30 cellular contexts compared by ENCODE assay signal in genomic region chr10:15121707-15122106, GRCh38. TPM values are rescaled to one million over a fixed set of nuclear protein-coding genes. Genes with fewer than 3 reads are reported as not detected.
A peak's percentile ranks its signal among the peaks of the same experiment; 100 is the strongest.
DNase-seq lines count a peak whose midpoint lies in the region; ATAC-seq and TF ChIP-seq lines count a peak whose summit lies in the region.
"Had no signal": no experiment of that assay in that cellular context is flagged by ENCODE, and none has a peak within 500 bp of the region (broad histone marks: within the 10 kb centered on the region; RNA-seq: fewer than 3 reads in every experiment).

No MANE protein-coding gene starts in this region.

- CTCF ChIA-PET in HEK293 (lab: Yijun Ruan, JAX), result interaction anchor here (1.0 kb wide), 1 partner anchor 22 kb away, joined by 4 read pairs; no protein-coding TSS in a partner anchor

- no peak overlapping the region for H3K9ac ChIP-seq in colonic mucosa (ENCODE audit: low read depth in 2 of 2, low read length in 2 of 2)

- H3K27me3 ChIP-seq in colonic mucosa, result no peaks in the 10 kb centered on the region
- H3K27me3 ChIP-seq: breast epithelium, upper lobe of right lung had no signal

- ATAC-seq in activated T-cell treated with anti-CD3 and anti-CD28 coated beads, Interleukin-2, amount 50 U/mL, for 4 hours, result no peak
- ATAC-seq in T-helper 17 cell (no peak), HG03095 (IDR thresholded peaks at IDR 0.05; ENCODE audit: unreplicated experiment) (no peak)
- ATAC-seq: A549, left colon, mucosa of descending colon, natural killer cell, upper lobe of right lung had no signal

- H3K9me3 ChIP-seq in HEK293 (ENCODE audit: control insufficient read depth, insufficient read depth, low read depth, low read length) (no peaks in the 10 kb centered on the region), T-helper 17 cell (ENCODE audit: control insufficient read depth, low read length, poor library complexity, severe bottlenecking) (no peaks in the 10 kb centered on the region), colonic mucosa (no peaks in the 10 kb centered on the region)
- H3K9me3 ChIP-seq: A549, breast epithelium, mucosa of descending colon, upper lobe of right lung had no signal

- no peak for DNase-seq in activated T-cell treated with anti-CD3 and anti-CD28 coated beads, Interleukin-2, amount 50 U/mL, for 24 hours
- no peak for DNase-seq in activated T-cell treated with anti-CD3 and anti-CD28 coated beads, Interleukin-2, amount 50 U/mL, for 4 hours
- DNase-seq in T-helper 17 cell (no peak), retina (peak; percentile 17), colonic mucosa (no peak), mesothelial cell of epicardium (ENCODE audit: low spot score in 2 of 2, unreplicated experiment in 2 of 2) (no peak)
- DNase-seq: activated CD4-positive, alpha-beta T cell treated with anti-CD3 and anti-CD28 coated beads for 4 hours; activated naive CD4-positive, alpha-beta T cell; amygdala; CD4-positive, alpha-beta T cell; DMS79 treated with DMSO at 0.1 percent for 48 hours; hypothalamus; immature natural killer cell; Kasumi-1; left colon; mucosa of descending colon; natural killer cell; NCI-H1417 treated with DMSO at 0.1 percent for 48 hours; NCI-H2081; NCI-H2227 treated with DMSO at 0.1 percent for 48 hours; NCI-H526 treated with DMSO at 0.1 percent for 48 hours; nucleus accumbens; Right ventricle myocardium superior; stimulated activated naive CD4-positive, alpha-beta T cell treated with Interleukin-2 at 50 U/mL for 16 hours; upper lobe of right lung had no signal

- no peak for TF ChIP-seq CTCF in HEK293 (tag by site-specific recombination; IDR thresholded peaks at IDR 0.05)
- TF ChIP-seq CTCF in colonic mucosa (IDR thresholded peaks at IDR 0.05), result no peak
- no peak for TF ChIP-seq CTCF in mesothelial cell of epicardium (IDR thresholded peaks at IDR 0.05; ENCODE audit: unreplicated experiment)

- H3K4me3 ChIP-seq in HEK293 (ENCODE audit: low read depth, low read length), result no peak overlapping the region
- H3K4me3 ChIP-seq in colonic mucosa, result no peak overlapping the region
- H3K4me3 ChIP-seq: A549, breast epithelium, mucosa of descending colon, smooth muscle cell, upper lobe of right lung had no signal

- H3K4me3 Mint-ChIP-seq in activated T-cell treated with anti-CD3 and anti-CD28 coated beads, Interleukin-2, amount 50 U/mL, for 24 hours, result no peak overlapping the region
- no peak overlapping the region for H3K4me3 Mint-ChIP-seq in activated T-cell treated with anti-CD3 and anti-CD28 coated beads, Interleukin-2, amount 50 U/mL, for 4 hours
- H3K4me3 Mint-ChIP-seq in T-helper 17 cell (no peak overlapping the region), mesothelial cell of epicardium (no peak overlapping the region)
- H3K4me3 Mint-ChIP-seq: CD4-positive, alpha-beta T cell; immature natural killer cell; natural killer cell had no signal

- H3K36me3 Mint-ChIP-seq in activated T-cell treated with anti-CD3 and anti-CD28 coated beads, Interleukin-2, amount 50 U/mL, for 24 hours (ENCODE audit: low read depth), result peaks cover 68% of the 10 kb centered on the region
- H3K36me3 Mint-ChIP-seq in activated T-cell treated with anti-CD3 and anti-CD28 coated beads, Interleukin-2, amount 50 U/mL, for 4 hours (ENCODE audit: insufficient read depth), result peaks cover 34% of the 10 kb centered on the region
- H3K36me3 Mint-ChIP-seq in T-helper 17 cell (ENCODE audit: low read depth) (peaks cover 8% of the 10 kb centered on the region), mesothelial cell of epicardium (peaks cover 34% of the 10 kb centered on the region)
- H3K36me3 Mint-ChIP-seq: natural killer cell had no signal

- H3K9me3 Mint-ChIP-seq in activated T-cell treated with anti-CD3 and anti-CD28 coated beads, Interleukin-2, amount 50 U/mL, for 24 hours, result peaks cover 2% of the 10 kb centered on the region
- no peaks in the 10 kb centered on the region for H3K9me3 Mint-ChIP-seq in activated T-cell treated with anti-CD3 and anti-CD28 coated beads, Interleukin-2, amount 50 U/mL, for 4 hours
- no peaks in the 10 kb centered on the region for H3K9me3 Mint-ChIP-seq in mesothelial cell of epicardium
- H3K9me3 Mint-ChIP-seq: CD4-positive, alpha-beta T cell; immature natural killer cell; natural killer cell had no signal

- H3K4me1 ChIP-seq in HEK293 (ENCODE audit: control insufficient read depth, insufficient read depth, low read length), result no peaks in the 10 kb centered on the region
- H3K4me1 ChIP-seq in colonic mucosa, result no peaks in the 10 kb centered on the region
- H3K4me1 ChIP-seq: breast epithelium, upper lobe of right lung had no signal

- H3K36me3 ChIP-seq in HEK293 (ENCODE audit: control insufficient read depth in 2 of 2, insufficient read depth in 1 of 2, low read length in 2 of 2) (peaks cover 8 to 73% of the 10 kb centered on the region in 2 experiments; a peak in 2 of 3 replicates), colonic mucosa (no peaks in the 10 kb centered on the region)
- H3K36me3 ChIP-seq: breast epithelium had no signal

- H3K4me1 Mint-ChIP-seq in activated T-cell treated with anti-CD3 and anti-CD28 coated beads, Interleukin-2, amount 50 U/mL, for 24 hours (ENCODE audit: low read depth), result peaks cover 34% of the 10 kb centered on the region
- H3K4me1 Mint-ChIP-seq in activated T-cell treated with anti-CD3 and anti-CD28 coated beads, Interleukin-2, amount 50 U/mL, for 4 hours (ENCODE audit: low read depth), result peaks cover 20% of the 10 kb centered on the region
- H3K4me1 Mint-ChIP-seq in T-helper 17 cell, result peaks cover 12% of the 10 kb centered on the region
- peaks cover 2% of the 10 kb centered on the region for H3K4me1 Mint-ChIP-seq in mesothelial cell of epicardium
- H3K4me1 Mint-ChIP-seq: immature natural killer cell, natural killer cell had no signal

- H3K27me3 Mint-ChIP-seq in activated T-cell treated with anti-CD3 and anti-CD28 coated beads, Interleukin-2, amount 50 U/mL, for 24 hours, result no peaks in the 10 kb centered on the region
- H3K27me3 Mint-ChIP-seq in activated T-cell treated with anti-CD3 and anti-CD28 coated beads, Interleukin-2, amount 50 U/mL, for 4 hours (ENCODE audit: low read depth), result no peaks in the 10 kb centered on the region
- H3K27me3 Mint-ChIP-seq in T-helper 17 cell, result no peaks in the 10 kb centered on the region
- H3K27me3 Mint-ChIP-seq in mesothelial cell of epicardium (ENCODE audit: low read depth), result no peaks in the 10 kb centered on the region
- H3K27me3 Mint-ChIP-seq: CD4-positive, alpha-beta T cell had no signal

- no peak overlapping the region for H3K27ac ChIP-seq in HEK293 (ENCODE audit: extremely low read depth, low read depth, low read length)
- no peak overlapping the region for H3K27ac ChIP-seq in colonic mucosa
- H3K27ac ChIP-seq: A549, breast epithelium, upper lobe of right lung had no signal

- POLR2A ChIA-PET in HEK293 (lab: Yijun Ruan, JAX), result interaction anchor here (0.6 kb wide), 1 partner anchor 20 kb away, joined by 4 read pairs; no protein-coding TSS in a partner anchor

- peak overlapping the region; percentile 64 for H3K27ac Mint-ChIP-seq in activated T-cell treated with anti-CD3 and anti-CD28 coated beads, Interleukin-2, amount 50 U/mL, for 24 hours
- H3K27ac Mint-ChIP-seq in T-helper 17 cell (peak overlapping the region; percentile 27), mesothelial cell of epicardium (no peak overlapping the region)
- H3K27ac Mint-ChIP-seq: natural killer cell had no signal

- intact Hi-C loops in colonic mucosa (cut with DNase I), result no loop called here

TF ChIP-seq in HEK293, 187 proteins besides CTCF, POLR2A, EP300 and RAD21 (continues in another document):
- no peak for TF ChIP-seq REST (tag by site-specific recombination; IDR thresholded peaks at IDR 0.05)

RNA-seq across cellular contexts. Expression of gene RPP38, which starts 24.6 kb away (rescaled TPM):
- 10 to 100 TPM; 24.4 to 27.2 (median 25.8) TPM for total RNA-seq in activated T-cell treated with anti-CD3 and anti-CD28 coated beads, Interleukin-2, amount 50 U/mL, for 4 hours
- total RNA-seq in T-helper 17 cell (10 to 100 TPM; 12.1 to 14.3 TPM), colonic mucosa (10 to 100 TPM; 17.1 to 17.8 TPM), mesothelial cell of epicardium (16.0 to 16.2 TPM (median 16.2 TPM) in 3 replicates)

RNA-seq across cellular contexts. Expression of gene ACBD7, which starts 33.1 kb away (rescaled TPM):
- under 1 TPM; 0.23 to 0.79 (median 0.52) TPM for total RNA-seq in activated T-cell treated with anti-CD3 and anti-CD28 coated beads, Interleukin-2, amount 50 U/mL, for 4 hours
- total RNA-seq in T-helper 17 cell (under 1 TPM in 1 of 2 donors, not detected in 1; 0.77 TPM), colonic mucosa (under 1 TPM; 0.44 to 0.98 TPM), mesothelial cell of epicardium (2.1 to 3.1 TPM (median 2.4 TPM) in 3 replicates)
- total RNA-seq: Right ventricle myocardium superior, smooth muscle cell, upper lobe of right lung had no signal

RNA-seq across cellular contexts. Expression of gene NMT2, which starts 46.8 kb away (rescaled TPM):
- total RNA-seq in activated T-cell treated with anti-CD3 and anti-CD28 coated beads, Interleukin-2, amount 50 U/mL, for 4 hours, result 1 to 10 TPM; 6.9 to 7.6 (median 6.9) TPM
- total RNA-seq in T-helper 17 cell, result 10 to 100 TPM; 42.2 to 42.9 TPM
- 10 to 100 TPM; 12.4 to 14.4 TPM for total RNA-seq in colonic mucosa
- 19.3 to 21.9 TPM (median 20.0 TPM) in 3 replicates for total RNA-seq in mesothelial cell of epicardium
